Comparison of ENCODE assay signal across 15 cellular contexts in the genomic region with DNA sequence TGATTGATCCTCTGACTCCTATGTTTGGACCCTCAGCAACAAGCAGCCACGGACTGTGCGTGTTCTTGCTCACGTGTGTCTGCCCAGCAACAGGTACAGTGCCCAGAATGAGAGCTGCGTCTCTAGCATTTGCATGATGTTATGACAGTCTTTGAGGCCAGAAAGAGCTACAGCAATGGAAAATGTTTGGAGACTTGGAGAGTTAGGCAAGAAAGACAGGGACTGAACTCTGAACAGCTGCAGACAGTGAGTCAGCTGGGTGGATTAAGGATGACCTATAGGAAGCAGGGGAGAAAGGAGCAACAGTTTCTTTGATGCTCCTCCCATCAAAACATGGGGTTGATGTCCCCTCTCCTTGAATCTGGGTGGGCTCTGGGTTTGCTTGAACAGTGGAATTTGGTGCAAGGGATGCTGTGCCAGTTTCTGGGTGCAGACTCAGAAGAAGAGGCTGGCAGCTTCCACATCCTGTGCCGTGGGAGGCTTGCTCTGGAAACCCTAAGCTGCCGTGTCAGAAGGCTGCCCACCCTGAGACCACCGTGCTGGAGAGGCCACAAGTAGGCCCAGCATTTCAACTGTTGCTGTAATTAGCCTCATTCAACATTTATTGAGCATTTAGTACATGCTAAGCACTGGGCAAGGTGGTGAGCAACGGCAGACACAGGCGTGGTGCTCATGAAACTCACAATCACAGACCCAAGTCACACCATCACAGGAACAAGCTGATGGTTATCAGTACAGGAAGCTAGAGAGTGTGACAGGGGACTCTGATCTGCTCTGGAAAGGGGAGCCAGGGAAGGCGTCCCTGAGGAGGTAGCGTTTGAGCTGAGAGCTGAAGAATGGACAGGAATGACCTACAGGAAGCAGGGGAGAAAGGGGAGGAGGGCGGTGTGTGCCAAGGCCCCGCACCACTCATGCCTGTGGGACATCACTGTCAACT. TPM values are rescaled to one million over a fixed set of nuclear protein-coding genes. Genes with fewer than 3 reads are reported as not detected.
DNase-seq lines count a peak whose midpoint lies in the region; ATAC-seq and TF ChIP-seq lines count a peak whose summit lies in the region.
"Had no signal": no experiment of that assay in that cellular context is flagged by ENCODE, and none has a peak within 500 bp of the region (broad histone marks: within the 10 kb centered on the region; RNA-seq: fewer than 3 reads in every experiment).

No MANE protein-coding gene starts in this region.

- peaks cover 29% of the 10 kb centered on the region for H3K4me1 Mint-ChIP-seq in activated CD4-positive, alpha-beta T cell treated with anti-CD3 and anti-CD28 coated beads for 36 hours

- intact Hi-C loops in activated CD4-positive, alpha-beta T cell treated with anti-CD3 and anti-CD28 coated beads for 36 hours (cut with DNase I, micrococcal nuclease): no loop called here
- intact Hi-C loops in Right ventricle myocardium inferior (cut with DNase I): no loop called here

- DNase-seq in activated CD4-positive, alpha-beta T cell treated with anti-CD3 and anti-CD28 coated beads for 36 hours: no peak
- DNase-seq in activated CD4-positive, alpha-beta T cell treated with anti-CD3 and anti-CD28 coated beads, Interleukin-2, amount 50 U/mL, for 1 hour: no peak
- peak; percentile 53 to 76 for DNase-seq in SJCRH30
- peak; percentile 42 for DNase-seq in epithelial cell of esophagus (ENCODE audit: low read depth)
- no peak for DNase-seq in trophoblast cell
- DNase-seq in hepatic stellate cell (ENCODE audit: low spot score): no peak
- no peak for DNase-seq in Right ventricle myocardium inferior (ENCODE audit: missing footprints)
- DNase-seq in iPS-NIHi11 (ENCODE audit: low spot score): no peak
- DNase-seq: 8988T; activated CD8-positive, alpha-beta memory T cell treated with anti-CD3 and anti-CD28 coated beads for 24 hours; cerebellar nuclear complex; glutamatergic neuron; NCI-H146 had no signal

- H4K12ac ChIP-seq in trophoblast cell (ENCODE audit: low read depth, low read length): no peak overlapping the region

- H3K14ac ChIP-seq in trophoblast cell (ENCODE audit: low read length): no peak overlapping the region

- H3K36me3 Mint-ChIP-seq in activated CD4-positive, alpha-beta T cell treated with anti-CD3 and anti-CD28 coated beads for 36 hours (ENCODE audit: low read depth): peaks cover 5% of the 10 kb centered on the region

- H3K18ac ChIP-seq in trophoblast cell (ENCODE audit: low read length): no peak overlapping the region

- H3K36me3 ChIP-seq in SJCRH30: no peaks in the 10 kb centered on the region
- H3K36me3 ChIP-seq in trophoblast cell (ENCODE audit: control insufficient read depth in 1 of 2, insufficient read depth in 2 of 2, low read length in 2 of 2): no peaks in the 10 kb centered on the region

- CTCF ChIA-PET in activated CD4-positive, alpha-beta T cell treated with anti-CD3 and anti-CD28 coated beads for 36 hours (lab: Charles Lee): interaction anchor here (1.2 kb wide), 1 partner anchor 29 kb away, joined by 4 read pairs; no protein-coding TSS in a partner anchor

- H3K9me3 Mint-ChIP-seq in activated CD4-positive, alpha-beta T cell treated with anti-CD3 and anti-CD28 coated beads for 36 hours (ENCODE audit: low read depth): no peaks in the 10 kb centered on the region

- peak overlapping the region; percentile 13; the same call in 1 of the 2 replicates for H3K4me3 ChIP-seq in SJCRH30
- no peak overlapping the region for H3K4me3 ChIP-seq in epithelial cell of esophagus (ENCODE audit: low read length)
- peak overlapping the region; percentile 26 for H3K4me3 ChIP-seq in trophoblast cell (ENCODE audit: low read depth, low read length)

- H3K79me2 ChIP-seq in trophoblast cell (ENCODE audit: control insufficient read depth, insufficient read depth, low read length, poor library complexity): no peaks in the 10 kb centered on the region

- H3K4me1 ChIP-seq in SJCRH30 (peaks cover 15% of the 10 kb centered on the region), trophoblast cell (ENCODE audit: control insufficient read depth in 1 of 2, insufficient read depth in 2 of 2, low read length in 2 of 2) (peaks cover 0 to 3% of the 10 kb centered on the region in 2 experiments)

- no peak overlapping the region for H3K4ac ChIP-seq in trophoblast cell (ENCODE audit: low read depth, low read length)

- no peak overlapping the region for H3K4me3 Mint-ChIP-seq in activated CD4-positive, alpha-beta T cell treated with anti-CD3 and anti-CD28 coated beads for 36 hours

- WGBS in trophoblast cell (ENCODE audit: extremely low coverage, insufficient coverage, insufficient read length): no CpG with 5 or more reads among the region's 13 CpGs

- no peak overlapping the region for H2BK12ac ChIP-seq in trophoblast cell (ENCODE audit: low read length)

- H3K27ac ChIP-seq in SJCRH30 (peak overlapping the region; percentile 66), trophoblast cell (ENCODE audit: low read depth, low read length) (no peak overlapping the region)

- H2BK120ac ChIP-seq in trophoblast cell (ENCODE audit: insufficient read depth, low read length, poor library complexity): no peak overlapping the region

- no peak overlapping the region for H3K23ac ChIP-seq in trophoblast cell (ENCODE audit: low read length)

- no peak overlapping the region for H2AK5ac ChIP-seq in trophoblast cell (ENCODE audit: low read length)

- H4K8ac ChIP-seq in trophoblast cell (ENCODE audit: low read depth, low read length): no peak overlapping the region

- peaks cover 36% of the 10 kb centered on the region for H3K27me3 Mint-ChIP-seq in activated CD4-positive, alpha-beta T cell treated with anti-CD3 and anti-CD28 coated beads for 36 hours

- no peaks in the 10 kb centered on the region for H3K27me3 ChIP-seq in SJCRH30
- H3K27me3 ChIP-seq in trophoblast cell (ENCODE audit: insufficient read depth, low read length): no peaks in the 10 kb centered on the region

- no peaks in the 10 kb centered on the region for H3K79me1 ChIP-seq in trophoblast cell (ENCODE audit: low read length)

- H3K9me3 ChIP-seq in SJCRH30 (replicated peaks) (0 out of 2 replicates have a peak, but pooled peaks cover 2% of the 10 kb centered on the region), trophoblast cell (ENCODE audit: insufficient read depth, low read depth, low read length) (peaks cover 2% of the 10 kb centered on the region)

- no peak overlapping the region for H2AFZ ChIP-seq in trophoblast cell (ENCODE audit: insufficient read depth, low read length, poor library complexity)

- TF ChIP-seq CTCF in epithelial cell of esophagus (IDR thresholded peaks at IDR 0.05; ENCODE audit: insufficient read depth, low read depth, low read length, missing control alignments): no peak

- POLR2A ChIA-PET in activated CD4-positive, alpha-beta T cell treated with anti-CD3 and anti-CD28 coated beads for 36 hours (lab: Charles Lee): no interaction called here

- peak; percentile 61 for ATAC-seq in activated CD4-positive, alpha-beta T cell treated with anti-CD3 and anti-CD28 coated beads for 36 hours
- ATAC-seq in Right ventricle myocardium inferior: no peak

- H2BK5ac ChIP-seq in trophoblast cell (ENCODE audit: low read depth, low read length, poor library complexity): no peak overlapping the region

- H3K4me2 ChIP-seq in trophoblast cell (ENCODE audit: low read length): no peak overlapping the region

- H3K9ac ChIP-seq in trophoblast cell (ENCODE audit: low read length): no peak overlapping the region

- no peak overlapping the region for H4K91ac ChIP-seq in trophoblast cell (ENCODE audit: low read depth, low read length)

- H3K27ac Mint-ChIP-seq in activated CD4-positive, alpha-beta T cell treated with anti-CD3 and anti-CD28 coated beads for 36 hours: no peak overlapping the region

RNA-seq across cellular contexts. Expression of a gene that starts 21.7 kb away (rescaled TPM):
- total RNA-seq in activated CD4-positive, alpha-beta T cell treated with anti-CD3 and anti-CD28 coated beads for 36 hours: not detected
- not detected in 2 replicates for total RNA-seq in SJCRH30 (2014; rRNA removed; shearing (Covaris generic))
- polyA plus RNA-seq in trophoblast cell (2013): not detected in 2 replicates
- not detected for total RNA-seq in Right ventricle myocardium inferior
- total RNA-seq: G401, HT1080 had no signal

RNA-seq across cellular contexts. Expression of a gene that starts 35.2 kb away (rescaled TPM):
- total RNA-seq in activated CD4-positive, alpha-beta T cell treated with anti-CD3 and anti-CD28 coated beads for 36 hours: under 1 TPM; 0.42 to 0.85 TPM
- not detected in 2 replicates for total RNA-seq in SJCRH30 (2014; rRNA removed; shearing (Covaris generic))
- polyA plus RNA-seq in trophoblast cell (2013): 7.7 and 8.8 TPM in 2 replicates
- total RNA-seq in Right ventricle myocardium inferior: 0.19 TPM
- total RNA-seq: HT1080 had no signal

Comparison
In these comparisons a context has a peak if more than half of its experiments do, and no peak if none do; other contexts are left out.
1. DNase-seq: peak in SJCRH30 (2 of 2) and epithelial cell of esophagus (single experiment); none in activated CD4-positive, alpha-beta T cell treated with anti-CD3 and anti-CD28 coated beads for 36 hours (single experiment), activated CD4-positive, alpha-beta T cell treated with anti-CD3 and anti-CD28 coated beads, Interleukin-2, amount 50 U/mL, for 1 hour (single experiment), trophoblast cell (0 of 2), hepatic stellate cell (single experiment), Right ventricle myocardium inferior (single experiment) and iPS-NIHi11 (single experiment).